In genomic region chr16:62967606-62968005, GRCh38 we compare ENCODE assay signal across 13 cellular contexts.
DNase-seq lines count a peak whose midpoint lies in the region; ATAC-seq and TF ChIP-seq lines count a peak whose summit lies in the region.
"Had no signal": no experiment of that assay in that cellular context is flagged by ENCODE, and none has a peak within 500 bp of the region (broad histone marks: within the 10 kb centered on the region; RNA-seq: fewer than 3 reads in every experiment).

No MANE protein-coding gene starts in this region.

- ATAC-seq in RWPE2 (ENCODE audit: low read depth), result peak; percentile 88
- ATAC-seq in foreskin keratinocyte, result peak; percentile 80
- ATAC-seq: HCT116 had no signal

- peak; percentile 56 for DNase-seq in SHP77 treated with DMSO at 0.1 percent for 48 hours (lab: John Stamatoyannopoulos, UW)
- no peak for DNase-seq in SHP77 (lab: John Stamatoyannopoulos, UW)
- DNase-seq in RWPE2 (ENCODE audit: low spot score), result no peak
- DNase-seq in foreskin keratinocyte, result peak; percentile 26 to 75
- DNase-seq in vagina (ENCODE audit: extremely low spot score in 2 of 2), result no peak
- no peak for DNase-seq in NCI-H1048 (lab: John Stamatoyannopoulos, UW)
- no peak for DNase-seq in Peyer's patch
- DNase-seq: 8988T; CD4-positive, CD25-positive, alpha-beta regulatory T cell; IMR-90 had no signal

- no peaks in the 10 kb centered on the region for H3K36me3 ChIP-seq in RWPE2 (ENCODE audit: low read depth)
- H3K36me3 ChIP-seq in vagina, result no peaks in the 10 kb centered on the region
- no peaks in the 10 kb centered on the region for H3K36me3 ChIP-seq in Peyer's patch
- H3K36me3 ChIP-seq: BLaER1 treated with 17β-estradiol and CSF1 and Interleukin-3, amounts not matched to agents 10 nM and 100 nM had no signal

- H3K9me3 ChIP-seq in RWPE2 (ENCODE audit: severe bottlenecking) (no peaks in the 10 kb centered on the region), vagina (no peaks in the 10 kb centered on the region), Peyer's patch (no peaks in the 10 kb centered on the region)

- H3K27me3 ChIP-seq in RWPE2 (ENCODE audit: insufficient read depth, poor library complexity, severe bottlenecking) (no peaks in the 10 kb centered on the region), foreskin keratinocyte (no peaks in the 10 kb centered on the region), vagina (no peaks in the 10 kb centered on the region), Peyer's patch (no peaks in the 10 kb centered on the region)
- H3K27me3 ChIP-seq: BLaER1 treated with 17β-estradiol and CSF1 and Interleukin-3, amounts not matched to agents 10 nM and 100 nM had no signal

- H3K4me1 ChIP-seq in RWPE2 (ENCODE audit: insufficient read depth, poor library complexity, severe bottlenecking) (peaks cover 27% of the 10 kb centered on the region), foreskin keratinocyte (no peaks in the 10 kb centered on the region), vagina (no peaks in the 10 kb centered on the region), Peyer's patch (no peaks in the 10 kb centered on the region)
- H3K4me1 ChIP-seq: BLaER1 treated with 17β-estradiol and CSF1 and Interleukin-3, amounts not matched to agents 10 nM and 100 nM had no signal

- H3K4me3 ChIP-seq in RWPE2 (ENCODE audit: severe bottlenecking) (no peak overlapping the region), vagina (no peak overlapping the region), Peyer's patch (no peak overlapping the region)
- H3K4me3 ChIP-seq: BLaER1 treated with 17β-estradiol and CSF1 and Interleukin-3, amounts not matched to agents 10 nM and 100 nM had no signal

- TF ChIP-seq POLR2A in vagina (IDR thresholded peaks at IDR 0.05) (no peak), Peyer's patch (IDR thresholded peaks at IDR 0.05) (no peak)

- peak overlapping the region; percentile 91 for H3K27ac ChIP-seq in RWPE2 (ENCODE audit: poor library complexity, severe bottlenecking)
- no peak overlapping the region for H3K27ac ChIP-seq in foreskin keratinocyte
- no peak overlapping the region for H3K27ac ChIP-seq in vagina
- no peak overlapping the region for H3K27ac ChIP-seq in Peyer's patch
- H3K27ac ChIP-seq: BLaER1 treated with 17β-estradiol and CSF1 and Interleukin-3, amounts not matched to agents 10 nM and 100 nM; HL-60 had no signal

- TF ChIP-seq CTCF in RWPE2 (IDR thresholded peaks at IDR 0.05; ENCODE audit: poor library complexity, severe bottlenecking) (no peak), foreskin keratinocyte (conservative IDR thresholded peaks at IDR 0.05) (no peak), vagina (IDR thresholded peaks at IDR 0.05) (no peak), Peyer's patch (IDR thresholded peaks at IDR 0.05) (no peak)

- intact Hi-C loops in vagina (cut with DNase I), result no loop called here

Comparison
In these comparisons a context has a peak if more than half of its experiments do, and no peak if none do; other contexts are left out.
1. DNase-seq: peak in SHP77 treated with DMSO at 0.1 percent for 48 hours (single experiment) and foreskin keratinocyte (2 of 2); none in SHP77 (0 of 2), RWPE2 (single experiment), vagina (0 of 2), NCI-H1048 (single experiment) and Peyer's patch (0 of 3).